Comparison of ENCODE assay signal across 20 cellular contexts in genomic region chr11:120566176-120566575, GRCh38. TPM values are rescaled to one million over a fixed set of nuclear protein-coding genes. Genes with fewer than 3 reads are reported as not detected.
DNase-seq lines count a peak whose midpoint lies in the region; ATAC-seq and TF ChIP-seq lines count a peak whose summit lies in the region.
"Had no signal": no experiment of that assay in that cellular context is flagged by ENCODE, and none has a peak within 500 bp of the region (broad histone marks: within the 10 kb centered on the region; RNA-seq: fewer than 3 reads in every experiment).

No MANE protein-coding gene starts in this region.

- POLR2A ChIA-PET in T-cell (lab: Charles Lee) = no interaction called here

- H3K4me3 ChIP-seq in psoas muscle = no peak overlapping the region
- H3K4me3 ChIP-seq: vagina had no signal

- CTCF ChIA-PET in T-cell (lab: Charles Lee) = no interaction called here

- H3K27me3 Mint-ChIP-seq in T-cell (peaks cover 50 to 58% of the 10 kb centered on the region in 2 donors), endothelial cell (ENCODE audit: unreplicated experiment) (no peaks in the 10 kb centered on the region)

- 33 to 48% (median 36%) methylated on average over 5 of the region's 5 CpGs for WGBS in psoas muscle, 3 donors

- H3K27ac Mint-ChIP-seq in T-cell = no peak overlapping the region
- H3K27ac Mint-ChIP-seq in endothelial cell (ENCODE audit: unreplicated experiment) = no peak overlapping the region
- H3K27ac Mint-ChIP-seq: activated CD4-positive, alpha-beta T cell treated with anti-CD3 and anti-CD28 coated beads for 36 hours had no signal

- no peaks in the 10 kb centered on the region for H3K36me3 Mint-ChIP-seq in T-cell
- no peaks in the 10 kb centered on the region for H3K36me3 Mint-ChIP-seq in endothelial cell (ENCODE audit: low read depth, unreplicated experiment)

- H3K36me3 ChIP-seq in psoas muscle (ENCODE audit: insufficient read depth in 1 of 2, low read depth in 1 of 2) = no peaks in the 10 kb centered on the region
- H3K36me3 ChIP-seq: vagina had no signal

- H3K27ac ChIP-seq in psoas muscle = no peak overlapping the region
- H3K27ac ChIP-seq: vagina had no signal

- peaks cover 14% of the 10 kb centered on the region for H3K4me1 ChIP-seq in psoas muscle

- no peaks in the 10 kb centered on the region for H3K9me3 Mint-ChIP-seq in T-cell
- H3K9me3 Mint-ChIP-seq in endothelial cell (ENCODE audit: unreplicated experiment) = no peaks in the 10 kb centered on the region

- peaks cover 0 to 4% (median 0%) of the 10 kb centered on the region in 3 donors for H3K4me1 Mint-ChIP-seq in T-cell
- H3K4me1 Mint-ChIP-seq in endothelial cell (ENCODE audit: unreplicated experiment) = peaks cover 29% of the 10 kb centered on the region

- DNase-seq in ELR (ENCODE audit: low read depth) (peak; percentile 68), NCI-H82 treated with DMSO at 0.1 percent for 48 hours (lab: John Stamatoyannopoulos, UW; ENCODE audit: unreplicated experiment) (peak; percentile 0), ecto neural progenitor cell (ENCODE audit: low spot score) (peak; percentile 22), psoas muscle (no peak), NCI-H1436 (lab: John Stamatoyannopoulos, UW) (no peak), T-cell (no peak), endothelial cell (ENCODE audit: low spot score) (no peak), OCI-M1 (lab: John Stamatoyannopoulos, UW) (no peak)
- DNase-seq: activated CD4-positive, alpha-beta T cell treated with anti-CD3 and anti-CD28 coated beads for 36 hours; activated T-cell treated with anti-CD3 and anti-CD28 coated beads, Interleukin-2, amount 50 U/mL, for 1 hour; amniotic stem cell; C1 segment of cervical spinal cord; effector CD4-positive, alpha-beta T cell; foreskin melanocyte; GOT3; retina; stimulated activated CD4-positive, alpha-beta T cell treated with anti-CD3 and anti-CD28 coated beads, Interleukin-4, amount 100 ng/mL, for 1 hour; stimulated activated naive CD4-positive, alpha-beta T cell; T-helper 1 cell had no signal

- TF ChIP-seq CTCF in psoas muscle (IDR thresholded peaks at IDR 0.05) (no peak), endothelial cell (IDR thresholded peaks at IDR 0.05; ENCODE audit: unreplicated experiment) (no peak)

- ATAC-seq in psoas muscle (peak in 3 of 4 donors; percentile 45 to 60 (median 53)), T-cell (replicated peaks in 1 of 4) (no peak)

- H3K4me3 Mint-ChIP-seq in T-cell (no peak overlapping the region), endothelial cell (ENCODE audit: unreplicated experiment) (no peak overlapping the region)
- H3K4me3 Mint-ChIP-seq: activated CD4-positive, alpha-beta T cell treated with anti-CD3 and anti-CD28 coated beads for 36 hours had no signal

- intact Hi-C loops in psoas muscle (cut with DNase I) = no loop called here

- no peaks in the 10 kb centered on the region for H3K9me3 ChIP-seq in psoas muscle
- H3K9me3 ChIP-seq: vagina had no signal

- peaks cover 0 to 27% (median 4%) of the 10 kb centered on the region in 3 donors for H3K27me3 ChIP-seq in psoas muscle (ENCODE audit: insufficient read depth in 3 of 3, low read length in 2 of 3)
- H3K27me3 ChIP-seq: vagina had no signal

RNA-seq across cellular contexts. Expression of gene GRIK4, which starts 54.6 kb away (rescaled TPM):
- under 1 TPM in 1 of 4 donors, not detected in 3; 0.11 TPM for total RNA-seq in psoas muscle
- polyA plus RNA-seq in psoas muscle = under 1 TPM in 2 of 3 donors, not detected in 1; 0.04 TPM
- under 1 TPM in 1 of 5 donors, not detected in 4; 0.09 TPM for total RNA-seq in T-cell
- 4.5 TPM for total RNA-seq in endothelial cell (ENCODE audit: unreplicated experiment)
- total RNA-seq: activated CD4-positive, alpha-beta T cell treated with anti-CD3 and anti-CD28 coated beads for 36 hours had no signal

Comparison
In these comparisons a context has a peak if more than half of its experiments do, and no peak if none do; other contexts are left out.
1. DNase-seq: peak in ELR (single experiment), NCI-H82 treated with DMSO at 0.1 percent for 48 hours (single experiment) and ecto neural progenitor cell (single experiment); none in psoas muscle (0 of 2), NCI-H1436 (single experiment), T-cell (0 of 34), endothelial cell (single experiment) and OCI-M1 (single experiment).
2. ATAC-seq: peak in psoas muscle (3 of 4); none in T-cell (0 of 4).